In genomic region chr17:44205962-44206824, GRCh38 we compare ENCODE assay signal across 1 cellular context.
TF ChIP-seq lines count a peak whose summit lies in the region.

No MANE protein-coding gene starts in this region.

TF ChIP-seq in GM23338, 12 proteins besides CTCF, POLR2A, EP300 and RAD21 (continued from another document):
- TF ChIP-seq POLR2AphosphoS5 (IDR thresholded peaks at IDR 0.05; ENCODE audit: low read depth) (no peak), NANOG (IDR thresholded peaks at IDR 0.05; ENCODE audit: borderline replicate concordance) (no peak)
